In the genomic region with DNA sequence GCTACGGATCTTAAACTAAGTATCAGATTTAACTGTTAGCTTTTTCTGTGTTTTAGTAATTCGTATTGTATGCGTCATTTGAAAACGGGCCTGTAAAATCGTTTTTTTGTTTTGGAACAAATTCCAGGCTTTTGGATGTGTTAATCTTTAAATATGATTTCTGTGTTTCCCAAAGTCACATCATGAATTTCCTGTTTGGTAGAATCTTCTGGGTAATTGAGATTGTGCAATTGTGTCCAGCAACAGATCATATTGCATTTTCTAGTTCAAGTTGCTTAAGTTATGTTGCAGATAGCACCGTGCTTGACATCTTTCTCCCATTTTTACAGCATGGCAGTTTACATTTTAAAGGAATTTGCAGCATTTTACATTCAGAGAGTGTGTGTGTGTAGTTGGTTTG, we compare ENCODE assay signal across 8 cellular contexts. TPM values are rescaled to one million over a fixed set of nuclear protein-coding genes. Genes with fewer than 3 reads are reported as not detected.
A peak's percentile ranks its signal among the peaks of the same experiment; 100 is the strongest.
DNase-seq lines count a peak whose midpoint lies in the region; ATAC-seq and TF ChIP-seq lines count a peak whose summit lies in the region.

No MANE protein-coding gene starts in this region.

- no peak for TF ChIP-seq CTCF in heart right ventricle (IDR thresholded peaks at IDR 0.05)
- no peak for TF ChIP-seq CTCF in fibroblast of mammary gland (conservative IDR thresholded peaks at IDR 0.05; ENCODE audit: control insufficient read depth, insufficient read depth, low read depth, low read length)

- peak overlapping the region in 9 of 10 donors; percentile 84 to 96 (median 94) for H3K27ac ChIP-seq in heart right ventricle

- H3K4me1 ChIP-seq in heart right ventricle: peaks cover 8 to 64% (median 45%) of the 10 kb centered on the region in 9 donors

- WGBS in heart right ventricle, 2 donors: 12 to 24% methylated on average over 6 of the region's 6 CpGs

- intact Hi-C loops in heart right ventricle (cut with DNase I) (loop anchor here in 5 of 10 donors (5.0 to 10.0 kb wide), 4 partner anchors 163 to 335 kb away; partner anchors contain the start of gene BRPF3 (in 3 of the 5)), left ventricle myocardium superior (cut with micrococcal nuclease) (loop anchor here (5.0 kb wide), 1 partner anchor 163 kb away; no protein-coding TSS in a partner anchor)

- H3K9me3 ChIP-seq in heart right ventricle: no peaks in the 10 kb centered on the region

- H3K27me3 ChIP-seq in heart right ventricle: peaks cover 0 to 8% (median 5%) of the 10 kb centered on the region in 7 donors

- ATAC-seq in heart right ventricle (no peak), left ventricle myocardium superior (no peak), HG03457 (IDR thresholded peaks at IDR 0.05; ENCODE audit: unreplicated experiment) (no peak), HG03354 (IDR thresholded peaks at IDR 0.05; ENCODE audit: poor library complexity, severe bottlenecking, unreplicated experiment) (no peak)

- no peaks in the 10 kb centered on the region for H3K36me3 ChIP-seq in heart right ventricle

- no peak for DNase-seq in heart right ventricle
- no peak for DNase-seq in left ventricle myocardium superior
- DNase-seq in SKM-1 (lab: John Stamatoyannopoulos, UW; ENCODE audit: unreplicated experiment): peak; percentile 59
- peak; percentile 88 for DNase-seq in fibroblast of mammary gland (ENCODE audit: low read depth)
- peak; percentile 58 for DNase-seq in skeletal muscle cell (ENCODE audit: low read depth)
- DNase-seq in activated CD4-positive, alpha-beta T cell treated with anti-CD3 and anti-CD28 coated beads for 48 hours: no peak

- H3K4me3 ChIP-seq in heart right ventricle: peak overlapping the region; percentile 82 to 100 (median 96)
- peak overlapping the region; percentile 97 for H3K4me3 ChIP-seq in fibroblast of mammary gland (ENCODE audit: control insufficient read depth, low read depth, low read length)
- peak overlapping the region; percentile 98 for H3K4me3 ChIP-seq in skeletal muscle cell (ENCODE audit: low read depth, low read length)

RNA-seq across cellular contexts. Expression of gene MAPK14, which starts 1.9 kb away (rescaled TPM):
- total RNA-seq in heart right ventricle (10 to 100 TPM; 25.0 to 38.1 (median 29.4) TPM), left ventricle myocardium superior (27.3 TPM)
- 10 to 100 TPM in 1 of 2 donors, 1 to 10 TPM in 1; 9.2 to 18.2 TPM for polyA plus RNA-seq in heart right ventricle

RNA-seq across cellular contexts. Expression of gene SLC26A8, which starts 5.0 kb away (rescaled TPM):
- total RNA-seq in heart right ventricle (under 1 TPM in 5 of 10 donors, not detected in 5; 0.07 to 0.11 (median 0.10) TPM), left ventricle myocardium superior (not detected)
- polyA plus RNA-seq in heart right ventricle: under 1 TPM in 1 of 2 donors, not detected in 1; 0.03 TPM

Comparison
In these comparisons a context has a peak if more than half of its experiments do, and no peak if none do; other contexts are left out.
1. DNase-seq: peak in SKM-1 (single experiment), fibroblast of mammary gland (single experiment) and skeletal muscle cell (single experiment); none in heart right ventricle (0 of 2), left ventricle myocardium superior (single experiment) and activated CD4-positive, alpha-beta T cell treated with anti-CD3 and anti-CD28 coated beads for 48 hours (single experiment).
2. Peak in every context shown above with its lines, with median percentiles within 50 percentile points of each other: H3K4me3 ChIP-seq.